In the genomic region with DNA sequence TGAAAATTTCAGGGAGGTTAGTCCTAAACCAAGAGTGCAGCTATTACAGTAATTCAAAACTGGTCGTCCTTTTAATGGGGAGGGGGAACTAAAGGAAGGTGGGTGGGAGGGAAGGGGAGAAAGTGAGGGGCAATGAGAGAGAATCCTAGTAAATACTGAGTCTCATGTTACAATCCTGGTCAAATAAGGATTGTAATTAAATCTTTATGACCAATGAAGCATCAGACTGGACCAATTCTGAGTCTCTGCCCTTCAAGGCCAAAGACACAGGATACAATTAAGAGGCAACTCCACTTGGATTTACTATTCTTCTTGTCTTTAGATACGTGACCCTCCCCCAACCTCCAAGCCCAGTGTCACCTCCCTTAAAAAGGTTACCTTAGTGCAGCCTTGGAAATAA, we compare ENCODE assay signal across 19 cellular contexts.
"Had no signal": no experiment of that assay in that cellular context is flagged by ENCODE, and none has a peak within 500 bp of the region (broad histone marks: within the 10 kb centered on the region; RNA-seq: fewer than 3 reads in every experiment).

No MANE protein-coding gene starts in this region.

- H3K4me3 Mint-ChIP-seq: T-cell had no signal

- H3K4me1 Mint-ChIP-seq: T-cell had no signal

- H3K36me3 Mint-ChIP-seq: T-cell had no signal

- H3K9me3 Mint-ChIP-seq: T-cell had no signal

- H3K27ac Mint-ChIP-seq: IgD-negative memory B cell, T-cell had no signal

- H3K27me3 Mint-ChIP-seq: IgD-negative memory B cell had no signal

- DNase-seq: Kasumi-1; MM.1S; NCI-H1092 treated with DMSO at 0.1 percent for 48 hours; NCI-H1436; NCI-H187; NCI-H2029; NCI-H2081 treated with DMSO at 0.1 percent for 48 hours; NCI-H345; NCI-H446 treated with DMSO at 0.1 percent for 48 hours; NCI-H510A treated with DMSO at 0.1 percent for 48 hours; NCI-H526; NCI-H748 treated with DMSO at 0.1 percent for 48 hours; NK-92 treated with Interleukin-12 subunit alpha and Interleukin-12 subunit beta, amount 100 ng/mL, for 24 hours; PC-3; SHP77; SK-N-SH; SW 1271; T-cell had no signal
